Comparison of ENCODE assay signal across 14 cellular contexts in genomic region chr17:16003841-16004240, GRCh38. TPM values are rescaled to one million over a fixed set of nuclear protein-coding genes. Genes with fewer than 3 reads are reported as not detected.
DNase-seq lines count a peak whose midpoint lies in the region; ATAC-seq and TF ChIP-seq lines count a peak whose summit lies in the region.
"Had no signal": no experiment of that assay in that cellular context is flagged by ENCODE, and none has a peak within 500 bp of the region (broad histone marks: within the 10 kb centered on the region; RNA-seq: fewer than 3 reads in every experiment).

No MANE protein-coding gene starts in this region.

- no peak overlapping the region for H3K4me3 ChIP-seq in right atrium auricular region
- no peak overlapping the region for H3K4me3 ChIP-seq in fibroblast of pulmonary artery (replicated peaks; ENCODE audit: low read depth, low read length)
- H3K4me3 ChIP-seq in gastrocnemius medialis: no peak overlapping the region

- H3K27ac ChIP-seq in right atrium auricular region (peak overlapping the region; percentile 50 to 53), gastrocnemius medialis (peak overlapping the region in 3 of 4 donors; percentile 42 to 59 (median 56))
- H3K27ac ChIP-seq: C4-2B had no signal

- H3K27ac Mint-ChIP-seq in glutamatergic neuron (ENCODE audit: unreplicated experiment): no peak overlapping the region

- H3K36me3 Mint-ChIP-seq in glutamatergic neuron (ENCODE audit: unreplicated experiment): peaks cover 15% of the 10 kb centered on the region

- H3K36me3 ChIP-seq in right atrium auricular region (peaks cover 72% of the 10 kb centered on the region), gastrocnemius medialis (peaks cover 0 to 79% of the 10 kb centered on the region in 2 donors)

- H3K9me3 Mint-ChIP-seq in glutamatergic neuron (ENCODE audit: unreplicated experiment): peaks cover 9% of the 10 kb centered on the region

- in situ Hi-C loops in gastrocnemius medialis (cut with MboI; ENCODE audit: low sequenced_read_pairs in 4 of 4): no loop called here

- no peak for TF ChIP-seq POLR2A in gastrocnemius medialis (IDR thresholded peaks at IDR 0.05)

- H3K4me1 ChIP-seq in right atrium auricular region (peaks cover 0 to 21% of the 10 kb centered on the region in 2 donors), gastrocnemius medialis (peaks cover 11 to 16% of the 10 kb centered on the region in 2 donors)

- intact Hi-C loops in Right ventricle myocardium inferior (cut with DNase I) (no loop called here), gastrocnemius medialis (cut with DNase I; ENCODE audit: low total_unique reads) (loop anchor here (10.0 kb wide), 1 partner anchor 351 kb away; the partner anchor contains the start of gene CENPV)

- H3K4me3 Mint-ChIP-seq in glutamatergic neuron (ENCODE audit: unreplicated experiment): no peak overlapping the region

- H3K4me1 Mint-ChIP-seq in glutamatergic neuron (ENCODE audit: low read depth, unreplicated experiment): peaks cover 10% of the 10 kb centered on the region

- no peak for DNase-seq in right atrium auricular region (ENCODE audit: low spot score)
- DNase-seq in Right ventricle myocardium inferior (ENCODE audit: missing footprints): no peak
- peak; percentile 61 for DNase-seq in fibroblast of pulmonary artery (ENCODE audit: low read depth)
- DNase-seq in gastrocnemius medialis: no peak
- no peak for DNase-seq in glutamatergic neuron
- DNase-seq: GOT3; NCI-H187 treated with DMSO at 0.1 percent for 48 hours; NCI-H345; NCI-H526 treated with DMSO at 0.1 percent for 48 hours; NK-92 treated with Interleukin-12 subunit alpha and Interleukin-12 subunit beta, amount 100 ng/mL, for 24 hours had no signal

- no peak for TF ChIP-seq CTCF in right atrium auricular region (IDR thresholded peaks at IDR 0.05)
- TF ChIP-seq CTCF in fibroblast of pulmonary artery (IDR thresholded peaks at IDR 0.05; ENCODE audit: low read length, missing control alignments): no peak
- TF ChIP-seq CTCF in gastrocnemius medialis (IDR thresholded peaks at IDR 0.05 in 4 of 5, conservative IDR thresholded peaks at IDR 0.05 in 1 of 5): no peak
- no peak for TF ChIP-seq CTCF in glutamatergic neuron (IDR thresholded peaks at IDR 0.05; ENCODE audit: partially characterized antibody, unreplicated experiment)

- H3K27me3 ChIP-seq in right atrium auricular region (no peaks in the 10 kb centered on the region), gastrocnemius medialis (no peaks in the 10 kb centered on the region)

- no peaks in the 10 kb centered on the region for H3K9me3 ChIP-seq in right atrium auricular region
- no peaks in the 10 kb centered on the region for H3K9me3 ChIP-seq in gastrocnemius medialis

- ATAC-seq in Right ventricle myocardium inferior (no peak), gastrocnemius medialis (no peak), HG03520 (IDR thresholded peaks at IDR 0.05; ENCODE audit: unreplicated experiment) (no peak), HG03354 (IDR thresholded peaks at IDR 0.05; ENCODE audit: poor library complexity, severe bottlenecking, unreplicated experiment) (no peak)

- H3K27me3 Mint-ChIP-seq in glutamatergic neuron (ENCODE audit: unreplicated experiment): peaks cover 6% of the 10 kb centered on the region

RNA-seq across cellular contexts. Expression of gene TTC19, which starts 4.2 kb away (rescaled TPM):
- total RNA-seq in right atrium auricular region (10 to 100 TPM; 39.1 to 47.1 TPM), Right ventricle myocardium inferior (18.9 TPM), gastrocnemius medialis (10 to 100 TPM; 31.0 to 56.4 (median 41.8) TPM), glutamatergic neuron (ENCODE audit: unreplicated experiment) (35.9 TPM)

RNA-seq across cellular contexts. Expression of gene ZSWIM7, which starts 4.3 kb away (rescaled TPM):
- total RNA-seq in right atrium auricular region (10 to 100 TPM; 14.5 to 20.9 TPM), Right ventricle myocardium inferior (24.8 TPM), gastrocnemius medialis (10 to 100 TPM; 13.2 to 19.5 (median 19.1) TPM), glutamatergic neuron (ENCODE audit: unreplicated experiment) (29.0 TPM)

RNA-seq across cellular contexts. Expression of gene ADORA2B, which starts 58.9 kb away (rescaled TPM):
- total RNA-seq in right atrium auricular region: 1 to 10 TPM in 1 of 2 donors, under 1 TPM in 1; 0.59 to 1.0 TPM
- total RNA-seq in Right ventricle myocardium inferior: 0.43 TPM
- 1 to 10 TPM in 1 of 4 donors, under 1 TPM in 1, not detected in 2; 0.25 to 1.4 TPM for total RNA-seq in gastrocnemius medialis
- 0.32 TPM for total RNA-seq in glutamatergic neuron (ENCODE audit: unreplicated experiment)
- total RNA-seq: OCI-LY7 had no signal
